Comparison of ENCODE assay signal across 22 cellular contexts in the genomic region with DNA sequence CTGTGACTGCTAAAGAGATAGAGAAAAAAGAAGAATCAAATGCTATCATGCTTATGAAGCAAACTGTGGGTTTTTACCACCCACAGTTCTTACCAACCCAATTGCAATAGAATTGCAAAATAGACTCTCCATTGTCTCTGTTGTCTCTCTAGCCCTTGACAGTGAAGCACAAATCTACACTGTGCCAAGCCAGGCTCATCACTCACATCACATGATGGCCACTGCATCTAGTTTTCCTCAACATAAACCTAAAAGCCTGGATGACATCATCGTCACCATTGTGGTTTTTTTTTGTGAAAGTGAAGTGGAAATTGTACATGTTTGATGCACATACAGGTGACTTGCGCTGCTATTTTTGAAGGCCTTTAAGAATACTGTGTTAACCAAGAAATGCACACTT. TPM values are rescaled to one million over a fixed set of nuclear protein-coding genes. Genes with fewer than 3 reads are reported as not detected.
DNase-seq lines count a peak whose midpoint lies in the region; ATAC-seq, FAIRE-seq and TF ChIP-seq lines count a peak whose summit lies in the region.
"Had no signal": no experiment of that assay in that cellular context is flagged by ENCODE, and none has a peak within 500 bp of the region (broad histone marks: within the 10 kb centered on the region; RNA-seq: fewer than 3 reads in every experiment).

No MANE protein-coding gene starts in this region.

- WGBS in GM12878 (ENCODE audit: insufficient coverage, insufficient replicate concordance, low lambda C conversion rate, missing lambda C conversion rate) = 66% methylated on average over 2 of the region's 2 CpGs
- WGBS in adrenal gland, 4 donors = 88 to 96% (median 92%) methylated on average over 2 of the region's 2 CpGs

- H3K4me2 ChIP-seq in GM12878 (ENCODE audit: control insufficient read depth, insufficient read depth) = no peak overlapping the region

- H3K9me3 ChIP-seq in GM12878 (replicated peaks; ENCODE audit: control insufficient read depth, insufficient read depth, low read length) = no peaks in the 10 kb centered on the region
- H3K9me3 ChIP-seq in adrenal gland (replicated peaks in 1 of 3) = no peaks in the 10 kb centered on the region
- H3K9me3 ChIP-seq: esophagus muscularis mucosa, vagina had no signal

- H3K27me3 ChIP-seq in GM12878 (replicated peaks in 1 of 2; ENCODE audit: control insufficient read depth in 2 of 2, insufficient read depth in 2 of 2, low read length in 1 of 2) (no peaks in the 10 kb centered on the region), adrenal gland (no peaks in the 10 kb centered on the region)
- H3K27me3 ChIP-seq: brain microvascular endothelial cell, esophagus muscularis mucosa, vagina had no signal

- H4K20me1 ChIP-seq in GM12878 (ENCODE audit: control insufficient read depth, insufficient read depth) = no peaks in the 10 kb centered on the region

- DNase-seq in Ammon's horn (ENCODE audit: low spot score) (peak; percentile 70), GM12878 (ENCODE audit: low read depth, low spot score) (no peak), medulla oblongata (ENCODE audit: extremely low spot score) (peak; percentile 66), adrenal gland (no peak), NCI-H1105 (lab: John Stamatoyannopoulos, UW) (no peak), NCI-H446 treated with DMSO at 0.1 percent for 48 hours (lab: John Stamatoyannopoulos, UW) (no peak)
- peak; percentile 3 for DNase-seq in Jurkat, Clone E6-1 (ENCODE audit: low read depth, low spot score)
- DNase-seq: activated CD4-positive, CD25-positive, alpha-beta regulatory T cell treated with anti-CD3 and anti-CD28 coated beads, Interleukin-2, amount 50 U/mL, for 72 hours; activated naive CD8-positive, alpha-beta T cell treated with anti-CD3 and anti-CD28 coated beads for 36 hours; brain microvascular endothelial cell; glutamatergic neuron; mesenchymal stem cell; naive thymus-derived CD4-positive, alpha-beta T cell; NCI-H1436; NCI-H526 treated with DMSO at 0.1 percent for 48 hours; stimulated activated CD8-positive, alpha-beta memory T cell treated with anti-CD3 and anti-CD28 coated beads, Interleukin-4, amount 100 ng/mL, for 48 hours had no signal

- CTCF ChIA-PET in GM12878 (lab: Yijun Ruan, JAX) = no interaction called here

- no peaks in the 10 kb centered on the region for H3K4me1 ChIP-seq in GM12878 (ENCODE audit: control insufficient read depth, insufficient read depth, low read length)
- no peaks in the 10 kb centered on the region for H3K4me1 ChIP-seq in adrenal gland (replicated peaks in 1 of 2)
- H3K4me1 ChIP-seq: esophagus muscularis mucosa, vagina had no signal

- SMC1A ChIA-PET in GM12878 (lab: Charles Lee; ENCODE audit: uncharacterized antibody, unreplicated experiment) = interaction anchor here (1.0 to 1.8 kb wide), 2 partner anchors 38 to 51 kb away, joined by 3 to 6 read pairs; no protein-coding TSS in a partner anchor

- in situ Hi-C loops in GM12878 (cut with MboI) = no loop called here

- H3K36me3 ChIP-seq in GM12878 (ENCODE audit: control insufficient read depth in 2 of 2, insufficient read depth in 2 of 2, low read length in 1 of 2) = no peaks in the 10 kb centered on the region
- no peaks in the 10 kb centered on the region for H3K36me3 ChIP-seq in adrenal gland (replicated peaks in 1 of 2)
- H3K36me3 ChIP-seq: brain microvascular endothelial cell, esophagus muscularis mucosa, vagina had no signal

- peak; percentile 49 for FAIRE-seq in GM12878 (lab: Jason Lieb, UNC)

- intact Hi-C loops in GM12878 (cut with micrococcal nuclease; ENCODE audit: unreplicated experiment) = no loop called here
- intact Hi-C loops in adrenal gland (cut with DNase I) = no loop called here

- TF ChIP-seq RAD21 in GM12878 (IDR thresholded peaks at IDR 0.05; ENCODE audit: insufficient read depth, low read depth, low read length) = no peak

- no peak for TF ChIP-seq POLR2A in GM12878 (IDR thresholded peaks at IDR 0.05; ENCODE audit: low read depth, low read length)
- no peak for TF ChIP-seq POLR2A in adrenal gland (IDR thresholded peaks at IDR 0.05)

- no TSS peak for BruUV-seq in GM12878 (replicated peaks; lab: Mats Ljungman, UMichigan)

- POLR2A ChIA-PET in GM12878 (lab: Charles Lee) = no interaction called here

- peak; percentile 65 for ATAC-seq in GM12878
- ATAC-seq: naive thymus-derived CD4-positive, alpha-beta T cell had no signal

- no peaks in the 10 kb centered on the region for H3K79me2 ChIP-seq in GM12878 (ENCODE audit: control insufficient read depth, insufficient read depth, low read length)

- no peak overlapping the region for H3K27ac ChIP-seq in GM12878 (ENCODE audit: control insufficient read depth, insufficient read depth)
- H3K27ac ChIP-seq in adrenal gland = no peak overlapping the region
- H3K27ac ChIP-seq: brain microvascular endothelial cell, esophagus muscularis mucosa, vagina had no signal

- RAD21 ChIA-PET in GM12878 (lab: Charles Lee; ENCODE audit: unreplicated experiment) = interaction anchor here (1.5 kb wide), 1 partner anchor 35 kb away, joined by 3 read pairs; no protein-coding TSS in a partner anchor

- TF ChIP-seq CTCF in GM12878 (IDR thresholded peaks at IDR 0.05 in 2 of 3, conservative IDR thresholded peaks at IDR 0.05 in 1 of 3; ENCODE audit: control insufficient read depth in 2 of 3, extremely low read depth in 1 of 3, insufficient read depth in 1 of 3, low read depth in 3 of 3, low read length in 3 of 3) = no peak
- no peak for TF ChIP-seq CTCF in adrenal gland (IDR thresholded peaks at IDR 0.05)

- no peak overlapping the region for H3K4me3 ChIP-seq in Jurkat, Clone E6-1 (ENCODE audit: low read length)
- H3K4me3 ChIP-seq in GM12878 (no peak overlapping the region), adrenal gland (no peak overlapping the region)
- H3K4me3 ChIP-seq: esophagus muscularis mucosa, vagina had no signal

- no peak overlapping the region for H3K9ac ChIP-seq in GM12878 (ENCODE audit: control insufficient read depth, insufficient read depth, low read length)

- TF ChIP-seq EP300 in GM12878 (IDR thresholded peaks at IDR 0.05; ENCODE audit: borderline replicate concordance in 1 of 2, control insufficient read depth in 1 of 2, low read depth in 2 of 2, low read length in 2 of 2) = no peak

- no peak overlapping the region for H2AFZ ChIP-seq in GM12878 (ENCODE audit: control insufficient read depth, low read depth, low read length)

TF ChIP-seq in GM12878, 131 proteins besides CTCF, POLR2A, EP300 and RAD21 (continues in another document):
- no peak for TF ChIP-seq CEBPB (IDR thresholded peaks at IDR 0.05; ENCODE audit: borderline replicate concordance in 1 of 2, low read depth in 2 of 2, low read length in 2 of 2)
- TF ChIP-seq BHLHE40 (IDR thresholded peaks at IDR 0.05; ENCODE audit: borderline replicate concordance in 1 of 2, low read depth in 2 of 2, low read length in 1 of 2) = 0 out of 4 replicates have a peak, but pooled peaks of 1 of the 2 experiments have one; percentile 26
- no peak for TF ChIP-seq HDGF (IDR thresholded peaks at IDR 0.05)
- TF ChIP-seq, protein P1, sequence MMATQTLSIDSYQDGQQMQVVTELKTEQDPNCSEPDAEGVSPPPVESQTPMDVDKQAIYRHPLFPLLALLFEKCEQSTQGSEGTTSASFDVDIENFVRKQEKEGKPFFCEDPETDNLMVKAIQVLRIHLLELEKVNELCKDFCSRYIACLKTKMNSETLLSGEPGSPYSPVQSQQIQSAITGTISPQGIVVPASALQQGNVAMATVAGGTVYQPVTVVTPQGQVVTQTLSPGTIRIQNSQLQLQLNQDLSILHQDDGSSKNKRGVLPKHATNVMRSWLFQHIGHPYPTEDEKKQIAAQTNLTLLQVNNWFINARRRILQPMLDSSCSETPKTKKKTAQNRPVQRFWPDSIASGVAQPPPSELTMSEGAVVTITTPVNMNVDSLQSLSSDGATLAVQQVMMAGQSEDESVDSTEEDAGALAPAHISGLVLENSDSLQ (IDR thresholded peaks at IDR 0.05) = no peak
- TF ChIP-seq RUNX3 (IDR thresholded peaks at IDR 0.05; ENCODE audit: low read length) = peak; percentile 66
- no peak for TF ChIP-seq ZSCAN29 (IDR thresholded peaks at IDR 0.05)
- TF ChIP-seq RAD51 (IDR thresholded peaks at IDR 0.05) = peak; percentile 14; the same call in 1 of the 2 replicates

RNA-seq across cellular contexts. Expression of a gene that starts 56.1 kb away (rescaled TPM):
- polyA plus RNA-seq in Jurkat, Clone E6-1 (2012; ENCODE audit: insufficient read depth, insufficient read length) = not detected
- 2.0 and 2.1 TPM in 2 replicates for total RNA-seq in GM12878 (2013; cell fraction: nucleolus; rRNA removed)
- total RNA-seq in GM12878 (2014; rRNA removed) = 2.1 TPM in 2 replicates
- total RNA-seq in GM12878 (2014; rRNA removed; fragmentation: Illumina TruSeq; extraction: Trizol) = 1.5 and 1.6 TPM in 2 replicates
- total RNA-seq in GM12878 (2021) = 1.6 TPM in 2 replicates
- polyA plus RNA-seq in GM12878 (2011; ENCODE audit: low read depth) = 0.28 TPM
- 0.08 and 0.16 TPM in 2 replicates for polyA plus RNA-seq in GM12878 (2011; rRNA removed)
- 0.07 and 0.15 TPM in 2 replicates for polyA plus RNA-seq in GM12878 (2011; cell fraction: cytosol; rRNA removed)
- 0.16 and 0.21 TPM in 2 replicates for polyA plus RNA-seq in GM12878 (2011; cell fraction: nucleus; rRNA removed)
- polyA plus RNA-seq in GM12878 (2012) = 0.24 and 0.76 TPM in 2 replicates
- 1.7 and 2.3 TPM in 2 replicates for polyA plus RNA-seq in GM12878 (2014; fragmentation: Illumina TruSeq; extraction: Trizol)
- polyA plus RNA-seq in GM12878 (2014; fragmentation: Nextera tagmentation; extraction: Ambion mirVana) = under 1 TPM; 0.57 to 0.60 TPM
- 1.3 and 1.4 TPM in 2 replicates for polyA plus RNA-seq in GM12878 (2014; rRNA removed)
- 1 to 10 TPM in 1 of 2 experiments, under 1 TPM in 1; 0.96 to 1.8 TPM for polyA plus RNA-seq in GM12878 (2016; fragmentation: Nextera tagmentation; extraction: Ambion mirVana)
- 0.15 and 0.31 TPM in 2 replicates for polyA minus RNA-seq in GM12878 (2011; rRNA and poly(A)+ RNA removed)
- polyA minus RNA-seq in GM12878 (2011; cell fraction: cytosol; rRNA and poly(A)+ RNA removed) = not detected in 2 replicates
- polyA minus RNA-seq in GM12878 (2011; cell fraction: nucleus; rRNA and poly(A)+ RNA removed) = 0.12 and 0.19 TPM in 2 replicates
- 1 to 10 TPM in 2 of 8 donors, under 1 TPM in 6; 0.24 to 2.8 (median 0.78) TPM for total RNA-seq in adrenal gland
- 1 to 10 TPM in 1 of 3 donors, under 1 TPM in 2; 0.40 to 2.6 (median 0.54) TPM for polyA plus RNA-seq in adrenal gland
- total RNA-seq: H4, MCF 10A, osteoblast had no signal
- polyA plus RNA-seq: IgD-negative memory B cell; naive thymus-derived CD4-positive, alpha-beta T cell had no signal

Comparison
In these comparisons a context has a peak if more than half of its experiments do, and no peak if none do; other contexts are left out.
1. DNase-seq: peak in Ammon's horn (single experiment), Jurkat, Clone E6-1 (single experiment) and medulla oblongata (single experiment); none in GM12878 (single experiment), adrenal gland (0 of 7), NCI-H1105 (single experiment) and NCI-H446 treated with DMSO at 0.1 percent for 48 hours (single experiment).